In genomic region chr2:87486413-87486812, GRCh38 we compare ENCODE assay signal across 7 cellular contexts.
DNase-seq lines count a peak whose midpoint lies in the region; ATAC-seq and TF ChIP-seq lines count a peak whose summit lies in the region.
"Not testable (repeated sequence)": the region's sequence is repeated elsewhere in the genome, so short reads cannot be mapped to it uniquely, and the experiment has no call there.

No MANE protein-coding gene starts in this region.

- intact Hi-C loops in Panc1 (cut with micrococcal nuclease; ENCODE audit: unreplicated experiment); activated T-helper 1 cell treated with anti-CD3 and anti-CD28 coated beads, Interleukin-12 subunit alpha, Interleukin-12 subunit beta, Interleukin-2, Interleukin-4 antibody, amounts not matched to agents 30 ng/mL and 10 ng/mL and 1 ng/mL, durations not matched to agents 14 hours and 24 hours and 36 hours (cut with micrococcal nuclease); sigmoid colon (cut with DNase I): not testable (repeated sequence)

- not testable (repeated sequence) for H3K27me3 ChIP-seq in Panc1 (ENCODE audit: control insufficient read depth, insufficient read depth, low read length); sigmoid colon

- BruUV-seq in Panc1 (replicated peaks; lab: Mats Ljungman, UMichigan), result not testable (repeated sequence)

- not testable (repeated sequence) for DNase-seq in Panc1 (ENCODE audit: low read depth, low spot score); activated T-helper 1 cell treated with anti-CD3 and anti-CD28 coated beads, Interleukin-12 subunit alpha, Interleukin-12 subunit beta, Interleukin-2, Interleukin-4 antibody, amounts not matched to agents 30 ng/mL and 10 ng/mL and 1 ng/mL, durations not matched to agents 14 hours and 24 hours and 36 hours (ENCODE audit: low spot score); chondrocyte (ENCODE audit: low spot score); sigmoid colon
- DNase-seq in immature natural killer cell, result peak in 1 of 3 donors; percentile 41

- H3K4me1 Mint-ChIP-seq in activated T-helper 1 cell treated with anti-CD3 and anti-CD28 coated beads, Interleukin-12 subunit alpha, Interleukin-12 subunit beta, Interleukin-2, Interleukin-4 antibody, amounts not matched to agents 30 ng/mL and 10 ng/mL and 1 ng/mL, durations not matched to agents 14 hours and 24 hours and 36 hours (ENCODE audit: low read depth), result peaks cover 21% of the 10 kb centered on the region
- peaks cover 38% of the 10 kb centered on the region for H3K4me1 Mint-ChIP-seq in chondrocyte (ENCODE audit: low read depth)
- peaks cover 19 to 25% of the 10 kb centered on the region in 2 donors for H3K4me1 Mint-ChIP-seq in immature natural killer cell

- not testable (repeated sequence) for H3K27me3 Mint-ChIP-seq in activated T-helper 1 cell treated with anti-CD3 and anti-CD28 coated beads, Interleukin-12 subunit alpha, Interleukin-12 subunit beta, Interleukin-2, Interleukin-4 antibody, amounts not matched to agents 30 ng/mL and 10 ng/mL and 1 ng/mL, durations not matched to agents 14 hours and 24 hours and 36 hours (ENCODE audit: insufficient read depth); chondrocyte (ENCODE audit: low read depth); immature natural killer cell (ENCODE audit: low read depth in 3 of 3)

- H3K36me3 ChIP-seq in Panc1 (ENCODE audit: control insufficient read depth, insufficient read depth, low read length); sigmoid colon: not testable (repeated sequence)

- in situ Hi-C loops in Panc1 (cut with HindIII; ENCODE audit: low pct_unique_long_range_greater_than_20kb, low sequenced_read_pairs), result not testable (repeated sequence)

- not testable (repeated sequence) for H3K4me3 Mint-ChIP-seq in activated T-helper 1 cell treated with anti-CD3 and anti-CD28 coated beads, Interleukin-12 subunit alpha, Interleukin-12 subunit beta, Interleukin-2, Interleukin-4 antibody, amounts not matched to agents 30 ng/mL and 10 ng/mL and 1 ng/mL, durations not matched to agents 14 hours and 24 hours and 36 hours; chondrocyte (ENCODE audit: unreplicated experiment)
- H3K4me3 Mint-ChIP-seq in immature natural killer cell, result peak overlapping the region in 4 of 5 donors; percentile 12 to 61 (median 57)

- H3K9me3 ChIP-seq in Panc1 (ENCODE audit: control insufficient read depth, insufficient read depth, low read depth, low read length); sigmoid colon: not testable (repeated sequence)

- not testable (repeated sequence) for H3K27ac ChIP-seq in Panc1 (ENCODE audit: low read length)
- peak overlapping the region; percentile 35 to 61 (median 56) for H3K27ac ChIP-seq in sigmoid colon

- not testable (repeated sequence) for TF ChIP-seq POLR2A in sigmoid colon (IDR thresholded peaks at IDR 0.05)

- POLR2A ChIA-PET in Panc1 (lab: Charles Lee), result not testable (repeated sequence)

- WGBS in sigmoid colon, 2 donors, result 73 to 94% methylated on average over 8 of the region's 9 CpGs

- peak; percentile 13 for ATAC-seq in GM19395 (IDR thresholded peaks at IDR 0.05; ENCODE audit: unreplicated experiment)
- ATAC-seq in HG03103 (IDR thresholded peaks at IDR 0.05; ENCODE audit: low read depth, unreplicated experiment), result peak; percentile 14
- ATAC-seq in Panc1, result peak; percentile 16

- not testable (repeated sequence) for H3K4me1 ChIP-seq in Panc1 (ENCODE audit: control insufficient read depth, insufficient read depth, low read length); sigmoid colon

- TF ChIP-seq CTCF in Panc1 (IDR thresholded peaks at IDR 0.05); chondrocyte (IDR thresholded peaks at IDR 0.05); sigmoid colon (IDR thresholded peaks at IDR 0.05): not testable (repeated sequence)

- H3K27ac Mint-ChIP-seq in activated T-helper 1 cell treated with anti-CD3 and anti-CD28 coated beads, Interleukin-12 subunit alpha, Interleukin-12 subunit beta, Interleukin-2, Interleukin-4 antibody, amounts not matched to agents 30 ng/mL and 10 ng/mL and 1 ng/mL, durations not matched to agents 14 hours and 24 hours and 36 hours, result peak overlapping the region; percentile 93
- H3K27ac Mint-ChIP-seq in chondrocyte (ENCODE audit: unreplicated experiment), result peak overlapping the region; percentile 69
- peak overlapping the region; percentile 71 to 90 (median 86) for H3K27ac Mint-ChIP-seq in immature natural killer cell

- not testable (repeated sequence) for H3K9me3 Mint-ChIP-seq in activated T-helper 1 cell treated with anti-CD3 and anti-CD28 coated beads, Interleukin-12 subunit alpha, Interleukin-12 subunit beta, Interleukin-2, Interleukin-4 antibody, amounts not matched to agents 30 ng/mL and 10 ng/mL and 1 ng/mL, durations not matched to agents 14 hours and 24 hours and 36 hours; chondrocyte (ENCODE audit: low read depth); immature natural killer cell

- peaks cover 14% of the 10 kb centered on the region for H3K36me3 Mint-ChIP-seq in activated T-helper 1 cell treated with anti-CD3 and anti-CD28 coated beads, Interleukin-12 subunit alpha, Interleukin-12 subunit beta, Interleukin-2, Interleukin-4 antibody, amounts not matched to agents 30 ng/mL and 10 ng/mL and 1 ng/mL, durations not matched to agents 14 hours and 24 hours and 36 hours (ENCODE audit: low read depth)
- H3K36me3 Mint-ChIP-seq in chondrocyte (ENCODE audit: low read depth); immature natural killer cell: not testable (repeated sequence)

- 0 out of 4 replicates have a peak overlapping the region, but pooled peaks of 1 of the 2 experiments have one; percentile 16 for H3K4me3 ChIP-seq in Panc1 (ENCODE audit: low read depth in 2 of 2, low read length in 2 of 2)
- peak overlapping the region in 1 of 4 donors; percentile 23 for H3K4me3 ChIP-seq in sigmoid colon

- not testable (repeated sequence) for TF ChIP-seq EP300 in sigmoid colon (IDR thresholded peaks at IDR 0.05)

- CTCF ChIA-PET in Panc1 (lab: Charles Lee), result not testable (repeated sequence)
